In genomic region chr4:38667005-38667771, GRCh38 we compare ENCODE assay signal across 8 cellular contexts. TPM values are rescaled to one million over a fixed set of nuclear protein-coding genes. Genes with fewer than 3 reads are reported as not detected.
DNase-seq lines count a peak whose midpoint lies in the region; ATAC-seq and TF ChIP-seq lines count a peak whose summit lies in the region.

No MANE protein-coding gene starts in this region.

- no peaks in the 10 kb centered on the region for H3K36me3 Mint-ChIP-seq in naive B cell

- ATAC-seq in naive B cell (ENCODE audit: low read depth in 2 of 2) (peak; percentile 34 to 48), GM18868 (IDR thresholded peaks at IDR 0.05; ENCODE audit: unreplicated experiment) (no peak)

- peak; percentile 92 to 98 for TF ChIP-seq POLR2A in Peyer's patch (IDR thresholded peaks at IDR 0.05)

- no peak for TF ChIP-seq CTCF in Peyer's patch (IDR thresholded peaks at IDR 0.05)
- TF ChIP-seq CTCF in fibroblast of pulmonary artery (IDR thresholded peaks at IDR 0.05; ENCODE audit: low read length, missing control alignments) = no peak

- H3K9me3 ChIP-seq in Peyer's patch = no peaks in the 10 kb centered on the region

- H3K27me3 Mint-ChIP-seq in naive B cell = no peaks in the 10 kb centered on the region

- no peaks in the 10 kb centered on the region for H3K27me3 ChIP-seq in Peyer's patch

- DNase-seq in ELF-1 (ENCODE audit: low read depth, low spot score) = peak; percentile 96
- DNase-seq in KG1 (lab: John Stamatoyannopoulos, UW) = peak; percentile 61
- peak; percentile 68 to 93 (median 75) for DNase-seq in Peyer's patch
- DNase-seq in activated naive CD4-positive, alpha-beta T cell treated with Interleukin-2 at 50 U/mL for 16 hours = peak; percentile 52
- peak; percentile 100 for DNase-seq in fibroblast of pulmonary artery (ENCODE audit: low read depth)
- peak; percentile 74 for DNase-seq in naive B cell

- peaks cover 56 to 69% (median 66%) of the 10 kb centered on the region in 3 donors for H3K4me1 Mint-ChIP-seq in naive B cell

- no peaks in the 10 kb centered on the region for H3K9me3 Mint-ChIP-seq in naive B cell

- H3K36me3 ChIP-seq in Peyer's patch (no peaks in the 10 kb centered on the region), urinary bladder (ENCODE audit: insufficient read depth) (no peaks in the 10 kb centered on the region)

- H3K4me1 ChIP-seq in Peyer's patch = peaks cover 0 to 42% (median 11%) of the 10 kb centered on the region in 4 donors
- peaks cover under 1% of the 10 kb centered on the region for H3K4me1 ChIP-seq in urinary bladder (ENCODE audit: insufficient read depth)

- H3K4me3 ChIP-seq in Peyer's patch (peak overlapping the region in 3 of 4 donors; percentile 5 to 78 (median 69)), fibroblast of pulmonary artery (replicated peaks; ENCODE audit: low read depth, low read length) (peak overlapping the region; percentile 93), urinary bladder (ENCODE audit: low read depth, low read length) (peak overlapping the region; percentile 40)

- peak overlapping the region; percentile 82 to 98 (median 94) for H3K4me3 Mint-ChIP-seq in naive B cell

- H3K27ac Mint-ChIP-seq in naive B cell = peak overlapping the region; percentile 72 to 97 (median 93)

- peak overlapping the region; percentile 97 to 100 (median 98) for H3K27ac ChIP-seq in Peyer's patch
- peak overlapping the region; percentile 93 for H3K27ac ChIP-seq in urinary bladder (ENCODE audit: low read depth)

- WGBS in urinary bladder = 2% methylated on average over 9 of the region's 9 CpGs

RNA-seq across cellular contexts. Expression of gene KLF3, which starts 3.2 kb away (rescaled TPM):
- 100 to 1,000 TPM in 2 of 4 donors, 10 to 100 TPM in 2; 36.3 to 128 (median 103) TPM for total RNA-seq in Peyer's patch
- polyA plus RNA-seq in naive B cell (ENCODE audit: low read depth in 6 of 6) = 10 to 100 TPM; 34.3 to 91.0 (median 58.5) TPM
- 65.0 TPM for total RNA-seq in urinary bladder
- 25.7 TPM for polyA plus RNA-seq in urinary bladder

Comparison
In these comparisons a context has a peak if more than half of its experiments do, and no peak if none do; other contexts are left out.
1. H3K4me3 ChIP-seq: peak in every context shown above with its lines; median percentile 93 in fibroblast of pulmonary artery; 69 in Peyer's patch; 40 in urinary bladder.